Comparison of ENCODE assay signal across 11 cellular contexts in the genomic region with DNA sequence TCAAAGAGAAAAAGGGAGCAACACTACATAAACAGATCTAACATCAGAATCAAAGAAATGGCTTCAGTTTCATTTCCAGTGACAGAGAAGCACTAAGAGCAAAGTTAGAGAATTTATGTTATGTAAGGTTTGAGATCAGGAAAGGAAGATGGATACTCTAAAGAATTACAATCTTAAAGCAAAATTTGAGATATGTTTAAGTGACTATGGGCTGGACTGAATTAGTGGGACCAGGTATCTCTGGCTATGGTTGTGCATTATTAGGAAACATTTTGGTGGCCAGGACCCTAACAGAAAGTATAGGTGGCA.
DNase-seq lines count a peak whose midpoint lies in the region; ATAC-seq and TF ChIP-seq lines count a peak whose summit lies in the region.
"Had no signal": no experiment of that assay in that cellular context is flagged by ENCODE, and none has a peak within 500 bp of the region (broad histone marks: within the 10 kb centered on the region; RNA-seq: fewer than 3 reads in every experiment).

No MANE protein-coding gene starts in this region.

- no peaks in the 10 kb centered on the region for H4K20me1 ChIP-seq in hepatocyte (ENCODE audit: insufficient read depth, poor library complexity, severe bottlenecking)

- ATAC-seq in CD8-positive, alpha-beta T cell: no peak
- ATAC-seq in GM21515 (IDR thresholded peaks at IDR 0.05; ENCODE audit: unreplicated experiment) (peak; percentile 23), HG03457 (IDR thresholded peaks at IDR 0.05; ENCODE audit: unreplicated experiment) (peak; percentile 14), HG02870 (IDR thresholded peaks at IDR 0.05; ENCODE audit: unreplicated experiment) (no peak)
- ATAC-seq in activated naive CD4-positive, alpha-beta T cell treated with anti-CD3 and anti-CD28 coated beads, Interleukin-2, amount 50 U/mL, for 72 hours: no peak

- no peaks in the 10 kb centered on the region for H3K27me3 Mint-ChIP-seq in CD8-positive, alpha-beta T cell (ENCODE audit: low read depth)
- H3K27me3 Mint-ChIP-seq: activated B cell treated with CpG ODN at 0.5 μM for 24 hours; activated T-cell treated with anti-CD3 and anti-CD28 coated beads, Interleukin-2, amount 50 U/mL, for 24 hours had no signal

- H3K4me3 ChIP-seq in CD8-positive, alpha-beta T cell (ENCODE audit: low read depth, low read length): no peak overlapping the region
- no peak overlapping the region for H3K4me3 ChIP-seq in hepatocyte

- no peaks in the 10 kb centered on the region for H3K9me3 Mint-ChIP-seq in CD8-positive, alpha-beta T cell
- H3K9me3 Mint-ChIP-seq in activated naive CD4-positive, alpha-beta T cell treated with anti-CD3 and anti-CD28 coated beads, Interleukin-2, amount 50 U/mL, for 72 hours: no peaks in the 10 kb centered on the region
- H3K9me3 Mint-ChIP-seq: activated B cell treated with CpG ODN at 0.5 μM for 24 hours; activated T-cell treated with anti-CD3 and anti-CD28 coated beads, Interleukin-2, amount 50 U/mL, for 24 hours; nephron progenitor cell had no signal

- no peaks in the 10 kb centered on the region for H3K27me3 ChIP-seq in CD8-positive, alpha-beta T cell (ENCODE audit: insufficient read depth, low read length)
- no peaks in the 10 kb centered on the region for H3K27me3 ChIP-seq in hepatocyte

- peak overlapping the region; percentile 47 for H3K4me2 ChIP-seq in hepatocyte

- H3K36me3 Mint-ChIP-seq in CD8-positive, alpha-beta T cell: no peaks in the 10 kb centered on the region
- no peaks in the 10 kb centered on the region for H3K36me3 Mint-ChIP-seq in activated naive CD4-positive, alpha-beta T cell treated with anti-CD3 and anti-CD28 coated beads, Interleukin-2, amount 50 U/mL, for 72 hours

- H3K9me2 ChIP-seq in hepatocyte (replicated peaks; ENCODE audit: insufficient read depth): no peaks in the 10 kb centered on the region

- POLR2A ChIA-PET in CD8-positive, alpha-beta T cell (lab: Charles Lee): no interaction called here

- no peaks in the 10 kb centered on the region for H3K79me2 ChIP-seq in hepatocyte

- H3K36me3 ChIP-seq in CD8-positive, alpha-beta T cell (ENCODE audit: insufficient read depth, low read length): no peaks in the 10 kb centered on the region
- no peaks in the 10 kb centered on the region for H3K36me3 ChIP-seq in hepatocyte (replicated peaks; ENCODE audit: insufficient read depth, low read depth)

- no peak overlapping the region for H3K27ac ChIP-seq in CD8-positive, alpha-beta T cell (ENCODE audit: low read depth, low read length)
- H3K27ac ChIP-seq in hepatocyte: no peak overlapping the region

- TF ChIP-seq CTCF in CD8-positive, alpha-beta T cell (IDR thresholded peaks at IDR 0.05): peak; percentile 2
- TF ChIP-seq CTCF in hepatocyte (IDR thresholded peaks at IDR 0.05; ENCODE audit: poor library complexity): no peak

- H2AFZ ChIP-seq in hepatocyte: peak overlapping the region; percentile 87

- H3K4me1 ChIP-seq in CD8-positive, alpha-beta T cell (ENCODE audit: insufficient read depth, low read length): no peaks in the 10 kb centered on the region
- H3K4me1 ChIP-seq in hepatocyte (ENCODE audit: insufficient read depth): no peaks in the 10 kb centered on the region

- no peak overlapping the region for H3K27ac Mint-ChIP-seq in CD8-positive, alpha-beta T cell
- no peak overlapping the region for H3K27ac Mint-ChIP-seq in activated naive CD4-positive, alpha-beta T cell treated with anti-CD3 and anti-CD28 coated beads, Interleukin-2, amount 50 U/mL, for 72 hours
- H3K27ac Mint-ChIP-seq: activated B cell treated with CpG ODN at 0.5 μM for 24 hours; activated T-cell treated with anti-CD3 and anti-CD28 coated beads, Interleukin-2, amount 50 U/mL, for 24 hours; nephron progenitor cell had no signal

- DNase-seq in CD8-positive, alpha-beta T cell: no peak
- DNase-seq in hepatocyte (ENCODE audit: low spot score) (no peak), DMS153 (lab: John Stamatoyannopoulos, UW) (no peak), DMS53 treated with DMSO at 0.1 percent for 48 hours (lab: John Stamatoyannopoulos, UW; ENCODE audit: unreplicated experiment) (no peak)
- DNase-seq in activated naive CD4-positive, alpha-beta T cell treated with anti-CD3 and anti-CD28 coated beads, Interleukin-2, amount 50 U/mL, for 72 hours (ENCODE audit: low spot score in 2 of 2): no peak
- DNase-seq: activated B cell treated with CpG ODN at 0.5 μM for 24 hours had no signal

- no peaks in the 10 kb centered on the region for H3K9me3 ChIP-seq in CD8-positive, alpha-beta T cell (ENCODE audit: low read length)
- H3K9me3 ChIP-seq in hepatocyte (ENCODE audit: low read depth): no peaks in the 10 kb centered on the region

- intact Hi-C loops in CD8-positive, alpha-beta T cell (cut with DNase I, micrococcal nuclease): loop anchor here in 1 of 2 experiments (5.0 kb wide), 1 partner anchor 1555 kb away; no protein-coding TSS in a partner anchor

- CTCF ChIA-PET in CD8-positive, alpha-beta T cell (lab: Charles Lee): interaction anchor here (0.6 to 1.0 kb wide), 2 partner anchors 31 to 1428 kb away, joined by 3 read pairs; no protein-coding TSS in a partner anchor

- no peak overlapping the region for H3K4me3 Mint-ChIP-seq in CD8-positive, alpha-beta T cell
- H3K4me3 Mint-ChIP-seq: activated B cell treated with CpG ODN at 0.5 μM for 24 hours; activated T-cell treated with anti-CD3 and anti-CD28 coated beads, Interleukin-2, amount 50 U/mL, for 24 hours; nephron progenitor cell had no signal

- H3K4me1 Mint-ChIP-seq in CD8-positive, alpha-beta T cell (ENCODE audit: low read depth): no peaks in the 10 kb centered on the region
- H3K4me1 Mint-ChIP-seq: activated B cell treated with CpG ODN at 0.5 μM for 24 hours had no signal

Comparison
In these comparisons a context has a peak if more than half of its experiments do, and no peak if none do; other contexts are left out.
1. ATAC-seq: peak in GM21515 (single experiment) and HG03457 (single experiment); none in CD8-positive, alpha-beta T cell (single experiment), HG02870 (single experiment) and activated naive CD4-positive, alpha-beta T cell treated with anti-CD3 and anti-CD28 coated beads, Interleukin-2, amount 50 U/mL, for 72 hours (0 of 2).